ENCODE assay signal across 1 cellular context in the genomic region with DNA sequence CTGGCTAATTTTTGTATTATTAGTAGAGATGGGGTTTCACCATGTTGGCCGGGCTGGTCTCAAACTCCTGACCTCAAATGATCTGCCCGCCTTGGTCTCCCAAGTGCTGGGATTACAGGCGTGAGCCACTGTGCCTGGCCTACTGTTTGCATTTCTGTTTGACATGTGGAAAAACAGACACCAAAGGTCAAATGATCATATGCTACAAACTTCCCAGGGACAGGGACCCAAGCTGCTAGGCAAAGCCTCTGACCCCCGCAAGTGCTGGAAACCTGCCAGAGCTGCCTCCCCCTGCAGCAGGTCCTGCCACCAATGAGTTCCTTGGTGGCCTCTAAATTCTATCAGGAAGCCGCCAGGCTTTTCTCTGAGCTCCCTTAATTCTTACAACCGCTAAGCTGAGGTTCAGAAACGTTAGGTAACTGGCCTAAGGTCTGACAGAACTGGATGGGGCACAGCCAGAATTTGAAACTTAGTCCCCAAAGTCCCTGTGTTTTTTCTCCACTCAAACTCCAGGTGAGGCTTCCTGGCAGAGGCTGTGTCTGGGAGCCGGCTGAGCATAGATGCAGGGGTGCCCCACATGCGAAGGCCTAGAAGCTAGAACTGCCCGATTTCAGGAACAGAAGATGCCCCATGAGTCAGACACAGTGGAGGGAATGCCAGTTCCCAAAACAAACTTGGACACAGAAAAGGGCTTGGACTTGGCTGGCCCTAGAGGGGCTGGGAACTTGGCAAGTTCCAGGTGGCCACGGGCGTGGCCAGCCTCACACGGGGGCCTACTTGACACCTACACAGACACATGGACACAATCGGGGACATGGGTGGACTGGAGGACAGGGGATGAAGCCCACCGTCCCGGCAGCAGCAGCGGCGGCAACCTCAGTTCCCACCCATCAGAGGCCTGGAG.
TF ChIP-seq lines count a peak whose summit lies in the region.

No MANE protein-coding gene starts in this region.

TF ChIP-seq in liver, 16 proteins besides CTCF, POLR2A, EP300 and RAD21 (continued from another document):
- TF ChIP-seq, protein P1, sequence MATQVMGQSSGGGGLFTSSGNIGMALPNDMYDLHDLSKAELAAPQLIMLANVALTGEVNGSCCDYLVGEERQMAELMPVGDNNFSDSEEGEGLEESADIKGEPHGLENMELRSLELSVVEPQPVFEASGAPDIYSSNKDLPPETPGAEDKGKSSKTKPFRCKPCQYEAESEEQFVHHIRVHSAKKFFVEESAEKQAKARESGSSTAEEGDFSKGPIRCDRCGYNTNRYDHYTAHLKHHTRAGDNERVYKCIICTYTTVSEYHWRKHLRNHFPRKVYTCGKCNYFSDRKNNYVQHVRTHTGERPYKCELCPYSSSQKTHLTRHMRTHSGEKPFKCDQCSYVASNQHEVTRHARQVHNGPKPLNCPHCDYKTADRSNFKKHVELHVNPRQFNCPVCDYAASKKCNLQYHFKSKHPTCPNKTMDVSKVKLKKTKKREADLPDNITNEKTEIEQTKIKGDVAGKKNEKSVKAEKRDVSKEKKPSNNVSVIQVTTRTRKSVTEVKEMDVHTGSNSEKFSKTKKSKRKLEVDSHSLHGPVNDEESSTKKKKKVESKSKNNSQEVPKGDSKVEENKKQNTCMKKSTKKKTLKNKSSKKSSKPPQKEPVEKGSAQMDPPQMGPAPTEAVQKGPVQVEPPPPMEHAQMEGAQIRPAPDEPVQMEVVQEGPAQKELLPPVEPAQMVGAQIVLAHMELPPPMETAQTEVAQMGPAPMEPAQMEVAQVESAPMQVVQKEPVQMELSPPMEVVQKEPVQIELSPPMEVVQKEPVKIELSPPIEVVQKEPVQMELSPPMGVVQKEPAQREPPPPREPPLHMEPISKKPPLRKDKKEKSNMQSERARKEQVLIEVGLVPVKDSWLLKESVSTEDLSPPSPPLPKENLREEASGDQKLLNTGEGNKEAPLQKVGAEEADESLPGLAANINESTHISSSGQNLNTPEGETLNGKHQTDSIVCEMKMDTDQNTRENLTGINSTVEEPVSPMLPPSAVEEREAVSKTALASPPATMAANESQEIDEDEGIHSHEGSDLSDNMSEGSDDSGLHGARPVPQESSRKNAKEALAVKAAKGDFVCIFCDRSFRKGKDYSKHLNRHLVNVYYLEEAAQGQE (IDR thresholded peaks at IDR 0.05): peak; percentile 44
- TF ChIP-seq RXRA (IDR thresholded peaks at IDR 0.05): peak; percentile 86 to 96
- TF ChIP-seq JUND (IDR thresholded peaks at IDR 0.05): peak; percentile 34 to 72
- peak; percentile 45 for TF ChIP-seq YY1 (IDR thresholded peaks at IDR 0.05)
- peak in 1 of 2 donors; percentile 23 for TF ChIP-seq GABPA (IDR thresholded peaks at IDR 0.05 in 1 of 2, conservative IDR thresholded peaks at IDR 0.05 in 1 of 2)
- TF ChIP-seq FOXA2 (IDR thresholded peaks at IDR 0.05): peak; percentile 47
- TF ChIP-seq, protein P2, sequence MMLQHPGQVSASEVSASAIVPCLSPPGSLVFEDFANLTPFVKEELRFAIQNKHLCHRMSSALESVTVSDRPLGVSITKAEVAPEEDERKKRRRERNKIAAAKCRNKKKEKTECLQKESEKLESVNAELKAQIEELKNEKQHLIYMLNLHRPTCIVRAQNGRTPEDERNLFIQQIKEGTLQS (IDR thresholded peaks at IDR 0.05): no peak
- TF ChIP-seq, protein P3, sequence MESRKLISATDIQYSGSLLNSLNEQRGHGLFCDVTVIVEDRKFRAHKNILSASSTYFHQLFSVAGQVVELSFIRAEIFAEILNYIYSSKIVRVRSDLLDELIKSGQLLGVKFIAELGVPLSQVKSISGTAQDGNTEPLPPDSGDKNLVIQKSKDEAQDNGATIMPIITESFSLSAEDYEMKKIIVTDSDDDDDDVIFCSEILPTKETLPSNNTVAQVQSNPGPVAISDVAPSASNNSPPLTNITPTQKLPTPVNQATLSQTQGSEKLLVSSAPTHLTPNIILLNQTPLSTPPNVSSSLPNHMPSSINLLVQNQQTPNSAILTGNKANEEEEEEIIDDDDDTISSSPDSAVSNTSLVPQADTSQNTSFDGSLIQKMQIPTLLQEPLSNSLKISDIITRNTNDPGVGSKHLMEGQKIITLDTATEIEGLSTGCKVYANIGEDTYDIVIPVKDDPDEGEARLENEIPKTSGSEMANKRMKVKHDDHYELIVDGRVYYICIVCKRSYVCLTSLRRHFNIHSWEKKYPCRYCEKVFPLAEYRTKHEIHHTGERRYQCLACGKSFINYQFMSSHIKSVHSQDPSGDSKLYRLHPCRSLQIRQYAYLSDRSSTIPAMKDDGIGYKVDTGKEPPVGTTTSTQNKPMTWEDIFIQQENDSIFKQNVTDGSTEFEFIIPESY (IDR thresholded peaks at IDR 0.05): peak; percentile 44
- TF ChIP-seq, protein P4, sequence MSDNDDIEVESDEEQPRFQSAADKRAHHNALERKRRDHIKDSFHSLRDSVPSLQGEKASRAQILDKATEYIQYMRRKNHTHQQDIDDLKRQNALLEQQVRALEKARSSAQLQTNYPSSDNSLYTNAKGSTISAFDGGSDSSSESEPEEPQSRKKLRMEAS (IDR thresholded peaks at IDR 0.05): peak; percentile 76
- peak; percentile 94 for TF ChIP-seq NR2F2 (IDR thresholded peaks at IDR 0.05)
- no peak for TF ChIP-seq FOXA1 (IDR thresholded peaks at IDR 0.05)
TF ChIP-seq in liver: peak in this region for 14.
